Comparison of ENCODE assay signal across 1 cellular context in the genomic region with DNA sequence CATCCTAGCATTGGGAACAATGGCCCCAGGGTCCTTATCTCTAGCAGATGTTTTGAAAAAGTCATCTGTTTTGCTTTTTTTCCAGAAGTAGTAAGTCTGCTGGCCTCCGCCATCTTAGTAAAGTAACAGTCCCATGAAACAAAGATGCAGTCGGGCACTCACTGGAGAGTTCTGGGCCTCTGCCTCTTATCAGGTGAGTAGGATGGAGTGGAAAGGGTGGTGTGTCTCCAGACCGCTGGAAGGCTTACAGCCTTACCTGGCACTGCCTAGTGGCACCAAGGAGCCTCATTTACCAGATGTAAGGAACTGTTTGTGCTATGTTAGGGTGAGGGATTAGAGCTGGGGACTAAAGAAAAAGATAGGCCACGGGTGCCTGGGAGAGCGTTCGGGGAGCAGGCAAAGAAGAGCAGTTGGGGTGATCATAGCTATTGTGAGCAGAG.
TF ChIP-seq lines count a peak whose summit lies in the region.

No MANE protein-coding gene starts in this region.

TF ChIP-seq in K562, 482 proteins besides CTCF, POLR2A, EP300 and RAD21:
- TF ChIP-seq, protein P1, sequence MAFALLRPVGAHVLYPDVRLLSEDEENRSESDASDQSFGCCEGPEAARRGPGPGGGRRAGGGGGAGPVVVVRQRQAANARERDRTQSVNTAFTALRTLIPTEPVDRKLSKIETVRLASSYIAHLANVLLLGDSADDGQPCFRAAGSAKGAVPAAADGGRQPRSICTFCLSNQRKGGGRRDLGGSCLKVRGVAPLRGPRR (CRISPR knock-in tag; IDR thresholded peaks at IDR 0.05), result no peak
- no peak for TF ChIP-seq HDAC1 (IDR thresholded peaks at IDR 0.05)
- no peak for TF ChIP-seq ZNF589 (CRISPR knock-in tag; IDR thresholded peaks at IDR 0.05; ENCODE audit: low read depth)
- TF ChIP-seq NCOA6 (IDR thresholded peaks at IDR 0.05), result no peak
